Comparison of ENCODE assay signal across 27 cellular contexts in the genomic region with DNA sequence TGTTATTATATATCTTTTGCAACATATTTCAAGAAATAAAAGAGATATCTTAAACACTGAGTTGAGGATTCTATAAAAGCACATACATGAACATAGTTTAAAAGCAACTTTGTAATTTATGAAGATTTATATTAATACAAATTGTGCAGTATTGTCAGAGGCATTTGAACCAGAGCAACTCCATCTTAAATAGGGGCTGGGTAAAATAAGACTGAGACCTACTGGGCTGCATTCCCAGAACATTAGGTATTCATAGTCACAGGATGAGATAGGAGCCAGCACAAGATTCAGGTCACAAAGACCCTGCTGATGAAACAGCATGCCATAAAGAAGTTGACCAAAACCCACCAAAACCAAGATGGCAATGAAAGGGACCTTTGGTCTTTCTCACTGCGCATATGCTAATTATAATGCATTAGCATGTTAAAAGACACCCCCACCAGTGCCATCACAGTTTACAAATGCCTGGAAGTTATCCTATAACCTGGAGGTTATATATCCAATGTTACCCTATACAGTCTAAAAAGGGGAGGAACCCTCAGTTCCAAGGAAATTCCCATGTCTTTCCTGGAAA.
"Had no signal": no experiment of that assay in that cellular context is flagged by ENCODE, and none has a peak within 500 bp of the region (broad histone marks: within the 10 kb centered on the region; RNA-seq: fewer than 3 reads in every experiment).

No MANE protein-coding gene starts in this region.

- H3K27ac ChIP-seq: coronary artery, esophagus squamous epithelium, heart right ventricle, left lung, prostate gland, right atrium auricular region, stomach, testis, tibial artery, upper lobe of left lung had no signal

- H3K27me3 ChIP-seq: esophagus squamous epithelium, heart right ventricle, left lung, right atrium auricular region, stomach, testis, tibial artery, upper lobe of left lung had no signal

- H3K4me1 ChIP-seq: esophagus squamous epithelium, left lung, right atrium auricular region, testis, tibial artery, upper lobe of left lung had no signal

- H3K9me3 ChIP-seq: esophagus squamous epithelium, left lung, prostate gland, right atrium auricular region, stomach, testis, tibial artery, upper lobe of left lung had no signal

- H3K36me3 ChIP-seq: esophagus squamous epithelium, heart right ventricle, left lung, prostate gland, right atrium auricular region, stomach, tibial artery, upper lobe of left lung had no signal

- ATAC-seq: heart right ventricle; left cardiac atrium; left lung; naive thymus-derived CD8-positive, alpha-beta T cell; sciatic nerve had no signal

- DNase-seq: dermis blood vessel endothelial cell; effector memory CD4-positive, alpha-beta T cell; erythroblast; esophagus squamous epithelium; foreskin melanocyte; glutamatergic neuron; heart right ventricle; hippocampal formation; left cardiac atrium; left lung; naive thymus-derived CD8-positive, alpha-beta T cell; nephron progenitor cell; nucleus accumbens; stimulated activated CD4-positive, alpha-beta T cell treated with anti-CD3 and anti-CD28 coated beads, Interleukin-12 subunit alpha, Interleukin-12 subunit beta, amount 100 ng/mL, for 4 hours; stimulated activated CD4-positive, alpha-beta T cell treated with anti-CD3 and anti-CD28 coated beads, Interleukin-1b, Interleukin-23, amount 100 ng/mL, for 48 hours; stimulated activated CD4-positive, alpha-beta T cell treated with anti-CD3 and anti-CD28 coated beads, Interleukin-4, amount 100 ng/mL, for 1 hour; stimulated activated CD8-positive, alpha-beta memory T cell treated with anti-CD3 and anti-CD28 coated beads, Interleukin-4, amount 100 ng/mL, for 48 hours; stimulated activated naive CD4-positive, alpha-beta T cell treated with Interleukin-2 at 50 U/mL for 16 hours; stomach; testis; tibial artery; upper lobe of left lung had no signal

- H3K4me3 ChIP-seq: coronary artery, esophagus squamous epithelium, heart right ventricle, left lung, prostate gland, right atrium auricular region, smooth muscle cell, stomach, testis, tibial artery, upper lobe of left lung had no signal
